In the genomic region with DNA sequence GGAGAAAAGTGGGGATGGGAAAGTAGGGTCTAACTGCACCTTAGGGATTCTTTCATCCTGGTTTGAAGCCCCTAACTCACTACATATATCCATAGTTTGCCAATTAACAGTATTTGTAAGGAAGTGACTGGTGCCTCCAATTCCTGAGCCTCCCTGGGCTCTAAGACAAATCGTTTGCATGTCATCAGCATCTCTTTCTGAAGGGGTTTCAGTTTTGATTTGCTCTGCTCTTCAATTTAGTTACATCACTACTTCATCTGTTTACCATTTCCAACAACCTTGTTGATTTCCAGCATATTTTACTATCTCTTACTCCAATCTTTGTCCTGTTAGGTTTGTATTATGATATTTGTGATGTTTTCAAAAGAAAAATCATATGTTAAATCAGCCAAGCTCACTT, we compare ENCODE assay signal across 20 cellular contexts.
"Had no signal": no experiment of that assay in that cellular context is flagged by ENCODE, and none has a peak within 500 bp of the region (broad histone marks: within the 10 kb centered on the region; RNA-seq: fewer than 3 reads in every experiment).

No MANE protein-coding gene starts in this region.

- H3K4me3 ChIP-seq: MG63, SJSA1, SK-N-MC had no signal

- H3K27me3 ChIP-seq: MG63, SJSA1 had no signal

- H3K27ac ChIP-seq: HL-60, SJSA1, SK-N-MC had no signal

- H3K9me3 ChIP-seq: MG63, SJSA1 had no signal

- H3K36me3 ChIP-seq: MG63, SJSA1 had no signal

- DNase-seq: Karpas-422, KG1, MG63, NCI-H1092 treated with DMSO at 0.1 percent for 48 hours, NCI-H1436, NCI-H1694, NCI-H187 treated with DMSO at 0.1 percent for 48 hours, NCI-H2029 treated with DMSO at 0.1 percent for 48 hours, NCI-H2171 treated with DMSO at 0.1 percent for 48 hours, NCI-H345, NCI-H446 treated with DMSO at 0.1 percent for 48 hours, NCI-H510A treated with DMSO at 0.1 percent for 48 hours, NCI-H526, NCI-H748 treated with DMSO at 0.1 percent for 48 hours, Right ventricle myocardium superior, RPMI8226, SIG-M5 had no signal

- H3K4me1 ChIP-seq: SJSA1 had no signal
